Comparison of ENCODE assay signal across 7 cellular contexts in the genomic region with DNA sequence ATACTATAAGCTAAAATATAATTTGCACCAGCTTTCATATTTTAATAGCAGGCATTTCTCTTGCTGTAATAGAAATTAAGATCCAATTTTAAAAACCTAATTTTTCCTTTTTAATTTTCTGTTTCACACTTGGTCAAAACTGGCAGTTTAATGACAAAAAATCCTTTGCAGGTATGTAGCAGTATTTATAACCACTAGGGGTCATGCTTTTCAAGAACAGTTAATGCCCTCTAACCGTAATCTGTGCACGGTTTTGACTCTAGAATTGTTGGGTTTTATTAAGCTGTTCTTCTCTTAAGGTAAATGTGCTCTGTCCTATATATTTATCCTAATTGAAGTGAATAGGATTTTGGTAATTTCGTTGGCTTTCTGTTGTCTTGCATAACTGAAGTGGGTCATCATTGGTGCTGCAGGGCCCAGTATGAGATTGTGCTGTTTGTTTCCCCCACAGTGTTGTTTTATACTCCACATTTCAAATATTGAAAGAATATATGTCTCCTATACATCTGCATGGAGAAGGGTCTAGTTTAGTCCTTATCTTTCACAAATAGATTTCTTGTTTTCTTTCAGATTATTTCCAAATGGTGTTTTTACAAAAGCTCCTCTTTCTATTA.
A peak's percentile ranks its signal among the peaks of the same experiment; 100 is the strongest.
DNase-seq lines count a peak whose midpoint lies in the region; ATAC-seq lines count a peak whose summit lies in the region.

No MANE protein-coding gene starts in this region.

- DNase-seq in GM04504 (ENCODE audit: low read depth) = peak; percentile 13
- DNase-seq in LHCN-M2 (ENCODE audit: low read depth) = peak; percentile 57
- DNase-seq in adipocyte (ENCODE audit: low read depth) = peak; percentile 72
- DNase-seq in hepatic stellate cell (ENCODE audit: low spot score) = peak; percentile 16
- peak; percentile 31 for DNase-seq in stromal cell of bone marrow (ENCODE audit: low read depth)
- DNase-seq in stimulated activated CD4-positive, alpha-beta T cell treated with anti-CD3 and anti-CD28 coated beads, Interleukin-12 subunit alpha, Interleukin-12 subunit beta, amount 100 ng/mL, for 4 hours = no peak

- no peak overlapping the region for H3K9ac ChIP-seq in adipocyte (ENCODE audit: low read length)

- no peak overlapping the region for H3K4me3 ChIP-seq in adipocyte (ENCODE audit: low read length)

- ATAC-seq in HG02623 (IDR thresholded peaks at IDR 0.05; ENCODE audit: unreplicated experiment) = no peak

- H3K4me1 ChIP-seq in adipocyte (ENCODE audit: control insufficient read depth, insufficient read depth, low read length) = peaks cover 12% of the 10 kb centered on the region

- H3K9me3 ChIP-seq in adipocyte (ENCODE audit: control insufficient read depth, low read length) = no peaks in the 10 kb centered on the region

- H3K36me3 ChIP-seq in adipocyte (ENCODE audit: control insufficient read depth, insufficient read depth, low read length, severe bottlenecking) = no peaks in the 10 kb centered on the region

- H3K27me3 ChIP-seq in adipocyte (replicated peaks; ENCODE audit: control insufficient read depth, insufficient read depth, low read length) = no peaks in the 10 kb centered on the region
